8 cellular contexts compared by ENCODE assay signal in genomic region chr1:114780344-114781226, GRCh38. TPM values are rescaled to one million over a fixed set of nuclear protein-coding genes. Genes with fewer than 3 reads are reported as not detected.
DNase-seq lines count a peak whose midpoint lies in the region; ATAC-seq and TF ChIP-seq lines count a peak whose summit lies in the region.

Gene SIKE1, minus strand, starts transcription at chr1:114780685. Its CDS starts 78 bp downstream, at chr1:114780607.

- DNase-seq in NCI-H187 (lab: John Stamatoyannopoulos, UW) (peak; percentile 75 to 92), T-helper 2 cell (peak; percentile 82 to 98 (median 93)), anterior cingulate cortex (lab: John Stamatoyannopoulos, UW) (peak; percentile 47 to 95 (median 86)), right cardiac atrium (peak; percentile 95 to 97 (median 95)), pulmonary artery endothelial cell (ENCODE audit: low read depth, low spot score) (peak; percentile 77), uterus (peak; percentile 88 to 92)

- no peaks in the 10 kb centered on the region for H3K36me3 ChIP-seq in uterus

- H3K27ac ChIP-seq in right cardiac atrium (ENCODE audit: low read length): peak within 1 kb of the TSS; percentile 88
- H3K27ac ChIP-seq in uterus: peak within 1 kb of the TSS; percentile 79 to 86

- intact Hi-C loops in right cardiac atrium (cut with DNase I) (no loop called here), uterus (cut with DNase I; ENCODE audit: low total_unique reads) (no loop called here)

- H3K9me3 ChIP-seq in right cardiac atrium (ENCODE audit: control insufficient read depth, low read length) (no peaks in the 10 kb centered on the region), uterus (no peaks in the 10 kb centered on the region)

- ATAC-seq in GM18499 (IDR thresholded peaks at IDR 0.05; ENCODE audit: insufficient read depth, unreplicated experiment): peak; percentile 96
- ATAC-seq in HG02943 (IDR thresholded peaks at IDR 0.05; ENCODE audit: low read depth, unreplicated experiment): peak; percentile 99
- ATAC-seq in right cardiac atrium: peak; percentile 99

- no peaks in the 10 kb centered on the region for H3K4me1 ChIP-seq in right cardiac atrium (ENCODE audit: control insufficient read depth, insufficient read depth, low read length)
- H3K4me1 ChIP-seq in uterus: peaks cover 0 to 4% of the 10 kb centered on the region in 2 donors

- TF ChIP-seq POLR2A in uterus (IDR thresholded peaks at IDR 0.05): peak; percentile 26 to 71

- TF ChIP-seq CTCF in uterus (IDR thresholded peaks at IDR 0.05): peak in 1 of 4 experiments; percentile 2

- 19% methylated on average over 53 of the region's 53 CpGs for WGBS in right cardiac atrium

- H3K4me3 ChIP-seq in right cardiac atrium (ENCODE audit: low read length) (peak within 1 kb of the TSS; percentile 77), uterus (peak within 1 kb of the TSS; percentile 64 to 66)

- H3K27me3 ChIP-seq in right cardiac atrium (ENCODE audit: control insufficient read depth, insufficient read depth) (no peaks in the 10 kb centered on the region), uterus (no peaks in the 10 kb centered on the region)

RNA-seq across cellular contexts. Expression of gene SIKE1, which starts in this region (rescaled TPM):
- total RNA-seq in right cardiac atrium (10 to 100 TPM; 31.3 to 36.9 (median 34.7) TPM), pulmonary artery endothelial cell (73.0 and 92.9 TPM in 2 replicates), uterus (100 to 1,000 TPM in 1 of 4 donors, 10 to 100 TPM in 3; 12.8 to 114 (median 37.0) TPM)
- polyA plus RNA-seq in right cardiac atrium: 17.9 TPM

Comparison
In these comparisons a context has a peak if more than half of its experiments do, and no peak if none do; other contexts are left out.
1. Peak in every context shown above with its lines: DNase-seq, ATAC-seq, H3K4me3 ChIP-seq and H3K27ac ChIP-seq.